ENCODE assay signal across 8 cellular contexts in genomic region chr14:69259531-69260245, GRCh38. TPM values are rescaled to one million over a fixed set of nuclear protein-coding genes. Genes with fewer than 3 reads are reported as not detected.
DNase-seq lines count a peak whose midpoint lies in the region; ATAC-seq, FAIRE-seq and TF ChIP-seq lines count a peak whose summit lies in the region.

Gene GALNT16 (plus strand): TSS chr14:69260158. CDS start chr14:69260291, 133 bp downstream.

- H3K4me3 ChIP-seq in body of pancreas (peak within 1 kb of the TSS; percentile 15 to 50), keratinocyte (ENCODE audit: control insufficient read depth in 2 of 3, extremely low read depth in 1 of 3, insufficient read depth in 2 of 3, low read depth in 1 of 3, low read length in 3 of 3) (peak within 1 kb of the TSS; percentile 10 to 46 (median 46))

- intact Hi-C loops in body of pancreas (cut with DNase I) = no loop called here

- peaks cover 8% of the 10 kb centered on the region for H3K4me1 Mint-ChIP-seq in stimulated activated naive CD8-positive, alpha-beta T cell treated with anti-CD3 and anti-CD28 coated beads, Interleukin-15, amount 100 ng/mL, for 72 hours

- dilution Hi-C loops in keratinocyte (cut with MboI; ENCODE audit: extremely low pct_ligation_motif_present, low sequenced_read_pairs) = no loop called here

- 1 to 2% methylated on average over 18 to 70 of the region's 82 CpGs for WGBS in body of pancreas, 2 donors

- peak within 1 kb of the TSS; percentile 85 to 96 for H3K4me3 Mint-ChIP-seq in stimulated activated naive CD8-positive, alpha-beta T cell treated with anti-CD3 and anti-CD28 coated beads, Interleukin-15, amount 100 ng/mL, for 72 hours

- no peaks in the 10 kb centered on the region for H3K9me3 ChIP-seq in ES-I3 (ENCODE audit: control insufficient read depth, insufficient read depth, low read length)
- H3K9me3 ChIP-seq in body of pancreas = no peaks in the 10 kb centered on the region
- H3K9me3 ChIP-seq in keratinocyte (ENCODE audit: control insufficient read depth, low read depth, low read length) = no peaks in the 10 kb centered on the region

- no peak for TF ChIP-seq POLR2A in body of pancreas (IDR thresholded peaks at IDR 0.05)
- TF ChIP-seq POLR2A in erythroblast (IDR thresholded peaks at IDR 0.05; ENCODE audit: low read length) = no peak

- H3K9me1 ChIP-seq in keratinocyte (ENCODE audit: control insufficient read depth, extremely low read depth, insufficient read depth, low read length) = no peaks in the 10 kb centered on the region

- peaks cover 69% of the 10 kb centered on the region for H3K27me3 Mint-ChIP-seq in stimulated activated naive CD8-positive, alpha-beta T cell treated with anti-CD3 and anti-CD28 coated beads, Interleukin-15, amount 100 ng/mL, for 72 hours

- peak in 6 of 7 experiments; percentile 10 to 32 (median 22) for TF ChIP-seq CTCF in body of pancreas (IDR thresholded peaks at IDR 0.05)
- no peak for TF ChIP-seq CTCF in keratinocyte (optimal IDR thresholded peaks at IDR 0.05 in 1 of 3, IDR thresholded peaks at IDR 0.05 in 1 of 3, conservative IDR thresholded peaks at IDR 0.05 in 1 of 3; ENCODE audit: extremely low read depth in 1 of 3, insufficient read depth in 2 of 3, low read length in 3 of 3)

- no peaks in the 10 kb centered on the region for H3K79me2 ChIP-seq in keratinocyte (ENCODE audit: control insufficient read depth, insufficient read depth, low read length)

- H3K9ac ChIP-seq in ES-I3 (ENCODE audit: low read depth, low read length) (peak within 1 kb of the TSS; percentile 69; the same call in 1 of the 2 replicates), keratinocyte (ENCODE audit: control insufficient read depth, extremely low read depth, insufficient read depth, low read length) (no peak within 1 kb of the TSS)

- peak; percentile 21 for ATAC-seq in body of pancreas
- ATAC-seq in stimulated activated naive CD8-positive, alpha-beta T cell treated with anti-CD3 and anti-CD28 coated beads, Interleukin-15, amount 100 ng/mL, for 72 hours = peak; percentile 21

- H3K27ac ChIP-seq in body of pancreas (peak within 1 kb of the TSS in 2 of 4 donors; percentile 8 to 25), keratinocyte (ENCODE audit: control insufficient read depth, insufficient read depth, low read length) (no peak within 1 kb of the TSS)

- H3K27me3 ChIP-seq in body of pancreas (peaks cover 0 to 15% of the 10 kb centered on the region in 2 donors), keratinocyte (ENCODE audit: control insufficient read depth, extremely low read depth, insufficient read depth, low read length) (peaks cover 81% of the 10 kb centered on the region)

- H3K4me2 ChIP-seq in keratinocyte (ENCODE audit: control insufficient read depth, extremely low read depth, insufficient read depth, low read depth, low read length) = peak within 1 kb of the TSS; percentile 69

- DNase-seq in NCI-H1105 (lab: John Stamatoyannopoulos, UW) (peak; percentile 12), body of pancreas (peak in 3 of 4 donors; percentile 21 to 39 (median 22)), keratinocyte (ENCODE audit: low read depth, low spot score) (no peak), cortex of kidney (lab: John Stamatoyannopoulos, UW) (no peak), erythroblast (lab: John Stamatoyannopoulos, UW) (no peak)
- no peak for DNase-seq in stimulated activated naive CD8-positive, alpha-beta T cell treated with anti-CD3 and anti-CD28 coated beads, Interleukin-15, amount 100 ng/mL, for 72 hours
- no peak for DNase-seq in activated effector memory CD4-positive, alpha-beta T cell treated with anti-CD3 and anti-CD28 coated beads, Interleukin-2, amount 50 U/mL, for 16 hours

- no peak within 1 kb of the TSS for H3K27ac Mint-ChIP-seq in stimulated activated naive CD8-positive, alpha-beta T cell treated with anti-CD3 and anti-CD28 coated beads, Interleukin-15, amount 100 ng/mL, for 72 hours

- no peak within 1 kb of the TSS for H2AFZ ChIP-seq in keratinocyte (ENCODE audit: control insufficient read depth, low read length)

- H3K36me3 ChIP-seq in ES-I3 (ENCODE audit: insufficient read depth, low read length) = no peaks in the 10 kb centered on the region
- H3K36me3 ChIP-seq in body of pancreas (replicated peaks in 1 of 2; ENCODE audit: insufficient read depth in 1 of 2, low read depth in 2 of 2) = no peaks in the 10 kb centered on the region
- no peaks in the 10 kb centered on the region for H3K36me3 ChIP-seq in keratinocyte (ENCODE audit: control insufficient read depth in 2 of 2, extremely low read depth in 1 of 2, insufficient read depth in 2 of 2, low read length in 2 of 2)

- H3K4me1 ChIP-seq in ES-I3 (ENCODE audit: insufficient read depth, low read length) (0 out of 2 replicates have a peak, but pooled peaks cover 3% of the 10 kb centered on the region), body of pancreas (peaks cover 27% of the 10 kb centered on the region), keratinocyte (ENCODE audit: control insufficient read depth, extremely low read depth, insufficient read depth, low read length) (peaks cover 3% of the 10 kb centered on the region)

- no peaks in the 10 kb centered on the region for H3K9me3 Mint-ChIP-seq in stimulated activated naive CD8-positive, alpha-beta T cell treated with anti-CD3 and anti-CD28 coated beads, Interleukin-15, amount 100 ng/mL, for 72 hours

- FAIRE-seq in keratinocyte (lab: Jason Lieb, UNC) = no peak

- no peaks in the 10 kb centered on the region for H4K20me1 ChIP-seq in keratinocyte (ENCODE audit: control insufficient read depth, extremely low read depth, insufficient read depth, low read length)

RNA-seq across cellular contexts. Expression of gene GALNT16, which starts in this region (rescaled TPM):
- total RNA-seq in body of pancreas = 1 to 10 TPM; 1.3 to 5.6 TPM
- 0.04 TPM in 1 of 3 replicates, not detected in the others for polyA plus RNA-seq in keratinocyte
- not detected for polyA plus RNA-seq in keratinocyte (2011; ENCODE audit: low read depth)
- not detected in 2 replicates for polyA plus RNA-seq in keratinocyte (2011; cell fraction: cytosol; rRNA removed)
- polyA plus RNA-seq in keratinocyte (2011; cell fraction: nucleus; rRNA removed) = 0.04 TPM in 1 of 2 replicates, not detected in the other
- 0.03 TPM in 1 of 2 replicates, not detected in the other for polyA plus RNA-seq in keratinocyte (2012; ENCODE audit: low replicate concordance)
- polyA minus RNA-seq in keratinocyte = not detected in 3 replicates
- polyA minus RNA-seq in keratinocyte (2011; cell fraction: cytosol; rRNA and poly(A)+ RNA removed) = not detected
- not detected in 2 replicates for polyA minus RNA-seq in keratinocyte (2011; cell fraction: nucleus; rRNA and poly(A)+ RNA removed)

Comparison
In these comparisons a context has a peak if more than half of its experiments do, and no peak if none do; other contexts are left out.
1. DNase-seq: peak in NCI-H1105 (single experiment) and body of pancreas (3 of 4); none in keratinocyte (single experiment), stimulated activated naive CD8-positive, alpha-beta T cell treated with anti-CD3 and anti-CD28 coated beads, Interleukin-15, amount 100 ng/mL, for 72 hours (0 of 2), activated effector memory CD4-positive, alpha-beta T cell treated with anti-CD3 and anti-CD28 coated beads, Interleukin-2, amount 50 U/mL, for 16 hours (single experiment), cortex of kidney (single experiment) and erythroblast (0 of 2).
2. CTCF ChIP-seq: peak in body of pancreas (6 of 7); none in keratinocyte (0 of 3).